ENCODE assay signal across 29 cellular contexts in genomic region chr1:171179323-171180227, GRCh38. TPM values are rescaled to one million over a fixed set of nuclear protein-coding genes. Genes with fewer than 3 reads are reported as not detected.
"Had no signal": no experiment of that assay in that cellular context is flagged by ENCODE, and none has a peak within 500 bp of the region (broad histone marks: within the 10 kb centered on the region; RNA-seq: fewer than 3 reads in every experiment).

No MANE protein-coding gene starts in this region.

- H3K27me3 ChIP-seq: breast epithelium, heart right ventricle, thyroid gland, upper lobe of left lung had no signal

- H3K27ac ChIP-seq: breast epithelium, heart right ventricle, left ventricle myocardium inferior, thyroid gland had no signal

- ATAC-seq: esophagus mucosa; heart right ventricle; mucosa of descending colon; sciatic nerve; stimulated activated memory B cell treated with anti-CD40 and anti-IgM and Interleukin-4, amounts not matched to agents 10 μg/mL and 1 μg/mL and 100 μg/mL, for 72 hours; stimulated activated naive CD8-positive, alpha-beta T cell treated with anti-CD3 and anti-CD28 coated beads, Interleukin-15, amount 100 ng/mL, for 72 hours had no signal

- DNase-seq: activated CD4-positive, alpha-beta memory T cell treated with anti-CD3 and anti-CD28 coated beads, Interleukin-2, amount 10 ng/mL, durations not matched to agents 7 days and 5 days; activated CD4-positive, alpha-beta T cell treated with anti-CD3 and anti-CD28 coated beads for 1 hour; activated CD4-positive, alpha-beta T cell treated with anti-CD3 and anti-CD28 coated beads, Interleukin-2, amount 10 ng/mL, durations not matched to agents 7 days and 5 days; activated CD8-positive, alpha-beta memory T cell treated with anti-CD3 and anti-CD28 coated beads, Interleukin-2, amount 50 U/mL, for 48 hours; activated gamma-delta T cell; activated naive CD4-positive, alpha-beta T cell treated with anti-CD3 and anti-CD28 coated beads, Interleukin-2, amount 10 ng/mL, durations not matched to agents 7 days and 5 days; activated naive CD8-positive, alpha-beta T cell treated with anti-CD3 and anti-CD28 coated beads, Interleukin-2, amount 10 ng/mL, durations not matched to agents 7 days and 5 days; activated T-cell treated with anti-CD3 and anti-CD28 coated beads, Interleukin-2, amount 50 U/mL, for 24 hours; amniotic stem cell; endodermal cell; foreskin melanocyte; heart right ventricle; left ventricle myocardium inferior; mucosa of descending colon; small intestine; stimulated activated CD4-positive, alpha-beta T cell treated with anti-CD3 and anti-CD28 coated beads, Interleukin-4, amount 100 ng/mL, for 4 hours; stimulated activated CD8-positive, alpha-beta memory T cell treated with anti-CD3 and anti-CD28 coated beads, Interleukin-4, amount 100 ng/mL, for 48 hours; stimulated activated naive CD8-positive, alpha-beta T cell treated with anti-CD3 and anti-CD28 coated beads, Interleukin-15, amount 100 ng/mL, for 72 hours; T-helper 9 cell; thyroid gland; upper lobe of left lung had no signal

- H3K9me3 ChIP-seq: breast epithelium, heart right ventricle, left ventricle myocardium inferior, mucosa of descending colon, thyroid gland, upper lobe of left lung had no signal

- FAIRE-seq: small intestine had no signal

- H3K4me3 ChIP-seq: breast epithelium, heart right ventricle, left ventricle myocardium inferior, lung, mucosa of descending colon, thyroid gland, upper lobe of left lung had no signal

- H3K4me1 ChIP-seq: breast epithelium, left ventricle myocardium inferior, thyroid gland, upper lobe of left lung had no signal

- H3K36me3 ChIP-seq: breast epithelium, heart right ventricle, left ventricle myocardium inferior, thyroid gland, upper lobe of left lung had no signal

RNA-seq across cellular contexts. Expression of gene FMO2, which starts 5.5 kb away (rescaled TPM):
- total RNA-seq: activated CD4-positive, alpha-beta memory T cell treated with anti-CD3 and anti-CD28 coated beads, Interleukin-2, amount 10 ng/mL, durations not matched to agents 7 days and 5 days; activated CD4-positive, alpha-beta T cell treated with anti-CD3 and anti-CD28 coated beads, Interleukin-2, amount 10 ng/mL, durations not matched to agents 7 days and 5 days; activated naive CD8-positive, alpha-beta T cell treated with anti-CD3 and anti-CD28 coated beads, Interleukin-2, amount 10 ng/mL, durations not matched to agents 7 days and 5 days; endodermal cell; glomerular endothelial cell; kidney epithelial cell; renal cortical epithelial cell had no signal
